1 cellular context compared by ENCODE assay signal in genomic region chr1:75725861-75726361, GRCh38.
A peak's percentile ranks its signal among the peaks of the same experiment; 100 is the strongest.
TF ChIP-seq lines count a peak whose summit lies in the region.

No MANE protein-coding gene starts in this region.

TF ChIP-seq in HepG2, 621 proteins besides CTCF, POLR2A, EP300 and RAD21 (continued from another document):
- TF ChIP-seq KLF12 (CRISPR knock-in tag; IDR thresholded peaks at IDR 0.05; ENCODE audit: borderline replicate concordance) (0 out of 2 replicates have a peak, but pooled peaks have one; percentile 33), HIVEP1 (CRISPR knock-in tag; IDR thresholded peaks at IDR 0.05) (0 out of 2 replicates have a peak, but pooled peaks have one; percentile 23), CREM (IDR thresholded peaks at IDR 0.05) (peak; percentile 74; the same call in 1 of the 2 replicates), CREM (CRISPR knock-in tag; IDR thresholded peaks at IDR 0.05) (no peak), ZNF335 (CRISPR knock-in tag; IDR thresholded peaks at IDR 0.05) (peak; percentile 93), CCDC6 (CRISPR knock-in tag; IDR thresholded peaks at IDR 0.05) (no peak), MIXL1 (CRISPR knock-in tag; IDR thresholded peaks at IDR 0.05) (peak; percentile 93), ZSCAN20 (CRISPR knock-in tag; IDR thresholded peaks at IDR 0.05; ENCODE audit: borderline replicate concordance) (no peak), TEAD2 (CRISPR knock-in tag; IDR thresholded peaks at IDR 0.05) (no peak), RARA (CRISPR knock-in tag; IDR thresholded peaks at IDR 0.05) (peak; percentile 80), ZGPAT (CRISPR knock-in tag; IDR thresholded peaks at IDR 0.05) (peak; percentile 63), ELF3 (CRISPR knock-in tag; IDR thresholded peaks at IDR 0.05) (peak; percentile 59; the same call in 1 of the 2 replicates), ASH2L (IDR thresholded peaks at IDR 0.05; ENCODE audit: insufficient read length, low read depth, low read length) (peak; percentile 34), ZNF629 (CRISPR knock-in tag; conservative IDR thresholded peaks at IDR 0.05) (no peak), SMARCE1 (IDR thresholded peaks at IDR 0.05; ENCODE audit: borderline replicate concordance) (no peak), BCL6 (CRISPR knock-in tag; IDR thresholded peaks at IDR 0.05) (peak; percentile 92), SOX5 (CRISPR knock-in tag; IDR thresholded peaks at IDR 0.05; ENCODE audit: borderline replicate concordance) (peak; percentile 94), AFF4 (CRISPR knock-in tag; IDR thresholded peaks at IDR 0.05) (no peak), TBL1XR1 (IDR thresholded peaks at IDR 0.05; ENCODE audit: borderline replicate concordance, low read length, partially characterized antibody) (peak; percentile 97), ADNP (CRISPR knock-in tag; IDR thresholded peaks at IDR 0.05) (peak; percentile 76; the same call in 1 of the 2 replicates), NR2F6 (IDR thresholded peaks at IDR 0.05) (peak; percentile 70), NR2F6 (CRISPR knock-in tag; IDR thresholded peaks at IDR 0.05) (peak; percentile 64), MLX (CRISPR knock-in tag; IDR thresholded peaks at IDR 0.05) (0 out of 2 replicates have a peak, but pooled peaks have one; percentile 11), ZNF24 (IDR thresholded peaks at IDR 0.05) (0 out of 2 replicates have a peak, but pooled peaks have one; percentile 34), PHF21A (CRISPR knock-in tag; IDR thresholded peaks at IDR 0.05) (peak; percentile 38; the same call in 1 of the 2 replicates), ZSCAN21 (CRISPR knock-in tag; IDR thresholded peaks at IDR 0.05; ENCODE audit: borderline replicate concordance) (no peak), MED1 (CRISPR knock-in tag; IDR thresholded peaks at IDR 0.05) (peak; percentile 45), BHLHE40 (IDR thresholded peaks at IDR 0.05; ENCODE audit: low read length) (peak; percentile 65; the same call in 1 of the 2 replicates), KDM1A (CRISPR knock-in tag; IDR thresholded peaks at IDR 0.05) (peak; percentile 80), ZNF609 (CRISPR knock-in tag; IDR thresholded peaks at IDR 0.05; ENCODE audit: borderline replicate concordance) (0 out of 2 replicates have a peak, but pooled peaks have one; percentile 16), ZNF878 (CRISPR knock-in tag; IDR thresholded peaks at IDR 0.05) (0 out of 2 replicates have a peak, but pooled peaks have one; percentile 46), SPEN (CRISPR knock-in tag; IDR thresholded peaks at IDR 0.05; ENCODE audit: low read depth) (0 out of 2 replicates have a peak, but pooled peaks have one; percentile 27), ZNF460 (CRISPR knock-in tag; IDR thresholded peaks at IDR 0.05; ENCODE audit: borderline replicate concordance) (no peak), KDM6A (CRISPR knock-in tag; IDR thresholded peaks at IDR 0.05; ENCODE audit: low read depth) (0 out of 2 replicates have a peak, but pooled peaks have one; percentile 46), POGZ (CRISPR knock-in tag; IDR thresholded peaks at IDR 0.05) (peak; percentile 71; the same call in 1 of the 2 replicates), CENPT (CRISPR knock-in tag; IDR thresholded peaks at IDR 0.05; ENCODE audit: low read depth) (no peak), LCORL (IDR thresholded peaks at IDR 0.05) (no peak), LCORL (CRISPR knock-in tag; IDR thresholded peaks at IDR 0.05) (0 out of 2 replicates have a peak, but pooled peaks have one; percentile 40), SAP130 (CRISPR knock-in tag; IDR thresholded peaks at IDR 0.05; ENCODE audit: low read depth) (peak; percentile 67), YEATS2 (CRISPR knock-in tag; IDR thresholded peaks at IDR 0.05; ENCODE audit: borderline replicate concordance) (peak; percentile 51; the same call in 1 of the 2 replicates), ZNF296 (CRISPR knock-in tag; conservative IDR thresholded peaks at IDR 0.05) (no peak), GTF2F1 (IDR thresholded peaks at IDR 0.05; ENCODE audit: low read length) (no peak), MXI1 (IDR thresholded peaks at IDR 0.05; ENCODE audit: borderline replicate concordance, low read depth, low read length) (0 out of 3 replicates have a peak, but pooled peaks have one; percentile 24), RARG (CRISPR knock-in tag; IDR thresholded peaks at IDR 0.05; ENCODE audit: low read depth) (no peak), FUBP1 (CRISPR knock-in tag; IDR thresholded peaks at IDR 0.05; ENCODE audit: borderline replicate concordance) (no peak), ZNF501 (CRISPR knock-in tag; IDR thresholded peaks at IDR 0.05) (0 out of 2 replicates have a peak, but pooled peaks have one; percentile 26), SOX13 (IDR thresholded peaks at IDR 0.05) (no peak; the same call in 1 of the 2 replicates), SOX13 (CRISPR knock-in tag; conservative IDR thresholded peaks at IDR 0.05 in 1 of 2, IDR thresholded peaks at IDR 0.05 in 1 of 2) (peak in 1 of 2 experiments; percentile 93; a peak in 2 of 4 replicates), TBX2 (CRISPR knock-in tag; IDR thresholded peaks at IDR 0.05; ENCODE audit: borderline replicate concordance) (peak; percentile 79), MXD1 (CRISPR knock-in tag; IDR thresholded peaks at IDR 0.05) (no peak), KAT8 (CRISPR knock-in tag; IDR thresholded peaks at IDR 0.05) (peak; percentile 11; the same call in 1 of the 2 replicates), ZNF563 (CRISPR knock-in tag; IDR thresholded peaks at IDR 0.05) (peak; percentile 66), ZFX (CRISPR knock-in tag; IDR thresholded peaks at IDR 0.05; ENCODE audit: low read depth) (peak; percentile 40; the same call in 1 of the 2 replicates), ZNF720 (CRISPR knock-in tag; IDR thresholded peaks at IDR 0.05) (no peak), ZNF558 (CRISPR knock-in tag; IDR thresholded peaks at IDR 0.05; ENCODE audit: borderline replicate concordance) (no peak), FOXP4 (CRISPR knock-in tag; IDR thresholded peaks at IDR 0.05) (peak; percentile 29; the same call in 1 of the 2 replicates)
- TF ChIP-seq, protein P1, sequence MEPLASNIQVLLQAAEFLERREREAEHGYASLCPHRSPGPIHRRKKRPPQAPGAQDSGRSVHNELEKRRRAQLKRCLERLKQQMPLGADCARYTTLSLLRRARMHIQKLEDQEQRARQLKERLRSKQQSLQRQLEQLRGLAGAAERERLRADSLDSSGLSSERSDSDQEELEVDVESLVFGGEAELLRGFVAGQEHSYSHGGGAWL (CRISPR knock-in tag; IDR thresholded peaks at IDR 0.05) = no peak
